Comparison of ENCODE assay signal across 13 cellular contexts in genomic region chr6:140537211-140537610, GRCh38.
DNase-seq lines count a peak whose midpoint lies in the region; ATAC-seq and TF ChIP-seq lines count a peak whose summit lies in the region.
"Had no signal": no experiment of that assay in that cellular context is flagged by ENCODE, and none has a peak within 500 bp of the region (broad histone marks: within the 10 kb centered on the region; RNA-seq: fewer than 3 reads in every experiment).

No MANE protein-coding gene starts in this region.

- H3K36me3 ChIP-seq in SJCRH30 (no peaks in the 10 kb centered on the region), heart right ventricle (no peaks in the 10 kb centered on the region), rectal smooth muscle tissue (ENCODE audit: control insufficient read depth, insufficient read depth, low read length) (no peaks in the 10 kb centered on the region)
- H3K36me3 ChIP-seq in CD8-positive, alpha-beta T cell (ENCODE audit: insufficient read depth, low read length): no peaks in the 10 kb centered on the region

- WGBS in heart right ventricle, 2 donors: 28 to 41% methylated on average over 3 of the region's 3 CpGs

- DNase-seq in Calu3 (no peak), SJCRH30 (peak in 1 of 2 experiments; percentile 4), heart right ventricle (no peak)
- no peak for DNase-seq in CD8-positive, alpha-beta T cell
- DNase-seq: activated B cell treated with CpG ODN at 0.5 μM for 24 hours; CD4-positive, CD25-positive, alpha-beta regulatory T cell; left cardiac atrium; NCI-H1105; stimulated activated naive CD8-positive, alpha-beta T cell treated with anti-CD3 and anti-CD28 coated beads, Interleukin-15, amount 100 ng/mL, for 72 hours had no signal

- BruUV-seq in Calu3 (replicated peaks; lab: Mats Ljungman, UMichigan): no TSS peak

- no peak overlapping the region for H3K4me3 Mint-ChIP-seq in Calu3 (ENCODE audit: low read depth, unreplicated experiment)
- H3K4me3 Mint-ChIP-seq in CD8-positive, alpha-beta T cell: no peak overlapping the region
- H3K4me3 Mint-ChIP-seq: activated B cell treated with CpG ODN at 0.5 μM for 24 hours; CD4-positive, CD25-positive, alpha-beta regulatory T cell; stimulated activated naive CD8-positive, alpha-beta T cell treated with anti-CD3 and anti-CD28 coated beads, Interleukin-15, amount 100 ng/mL, for 72 hours had no signal

- H3K4me1 Mint-ChIP-seq in Calu3 (ENCODE audit: low read depth, unreplicated experiment): peaks cover 12% of the 10 kb centered on the region
- no peaks in the 10 kb centered on the region for H3K4me1 Mint-ChIP-seq in CD8-positive, alpha-beta T cell (ENCODE audit: low read depth)
- H3K4me1 Mint-ChIP-seq: activated B cell treated with CpG ODN at 0.5 μM for 24 hours; CD4-positive, CD25-positive, alpha-beta regulatory T cell; stimulated activated naive CD8-positive, alpha-beta T cell treated with anti-CD3 and anti-CD28 coated beads, Interleukin-15, amount 100 ng/mL, for 72 hours had no signal

- intact Hi-C loops in Calu3 (cut with micrococcal nuclease; ENCODE audit: unreplicated experiment) (loop anchor here (10.0 kb wide), 1 partner anchor 72 kb away; no protein-coding TSS in a partner anchor), heart right ventricle (cut with DNase I) (no loop called here)
- intact Hi-C loops in CD8-positive, alpha-beta T cell (cut with DNase I, micrococcal nuclease): no loop called here

- TF ChIP-seq CTCF in Calu3 (IDR thresholded peaks at IDR 0.05; ENCODE audit: unreplicated experiment) (no peak), heart right ventricle (IDR thresholded peaks at IDR 0.05) (no peak)
- no peak for TF ChIP-seq CTCF in CD8-positive, alpha-beta T cell (IDR thresholded peaks at IDR 0.05)

- H3K27me3 ChIP-seq in SJCRH30: no peaks in the 10 kb centered on the region
- no peaks in the 10 kb centered on the region for H3K27me3 ChIP-seq in heart right ventricle
- no peaks in the 10 kb centered on the region for H3K27me3 ChIP-seq in rectal smooth muscle tissue (ENCODE audit: control insufficient read depth, insufficient read depth, low read length)
- H3K27me3 ChIP-seq in CD8-positive, alpha-beta T cell (ENCODE audit: insufficient read depth, low read length): no peaks in the 10 kb centered on the region

- CTCF ChIA-PET in Calu3 (lab: Charles Lee): interaction anchor here (0.5 kb wide), 1 partner anchor 17 kb away, joined by 5 read pairs; no protein-coding TSS in a partner anchor
- CTCF ChIA-PET in CD8-positive, alpha-beta T cell (lab: Charles Lee): interaction anchor here (0.8 kb wide), 1 partner anchor 1089 kb away, joined by 3 read pairs; no protein-coding TSS in a partner anchor

- H3K27ac ChIP-seq in SJCRH30: peak overlapping the region; percentile 71
- H3K27ac ChIP-seq in heart right ventricle: peak overlapping the region in 9 of 10 donors; percentile 15 to 79 (median 67)
- H3K27ac ChIP-seq in rectal smooth muscle tissue (ENCODE audit: low read depth, low read length): peak overlapping the region; percentile 85
- H3K27ac ChIP-seq in CD8-positive, alpha-beta T cell (ENCODE audit: low read depth, low read length): no peak overlapping the region

- H3K36me3 Mint-ChIP-seq in Calu3 (ENCODE audit: insufficient read depth, unreplicated experiment): no peaks in the 10 kb centered on the region
- H3K36me3 Mint-ChIP-seq in CD8-positive, alpha-beta T cell: no peaks in the 10 kb centered on the region
- H3K36me3 Mint-ChIP-seq: CD4-positive, CD25-positive, alpha-beta regulatory T cell had no signal

- peak overlapping the region; percentile 90 for H3K27ac Mint-ChIP-seq in Calu3 (ENCODE audit: unreplicated experiment)
- H3K27ac Mint-ChIP-seq in CD8-positive, alpha-beta T cell: no peak overlapping the region
- H3K27ac Mint-ChIP-seq: activated B cell treated with CpG ODN at 0.5 μM for 24 hours; CD4-positive, CD25-positive, alpha-beta regulatory T cell; stimulated activated naive CD8-positive, alpha-beta T cell treated with anti-CD3 and anti-CD28 coated beads, Interleukin-15, amount 100 ng/mL, for 72 hours had no signal

- no peaks in the 10 kb centered on the region for H3K9me3 Mint-ChIP-seq in Calu3 (ENCODE audit: low read depth, unreplicated experiment)
- no peaks in the 10 kb centered on the region for H3K9me3 Mint-ChIP-seq in CD8-positive, alpha-beta T cell

- peaks cover 13% of the 10 kb centered on the region for H3K4me1 ChIP-seq in SJCRH30
- peaks cover 3 to 20% (median 13%) of the 10 kb centered on the region in 9 donors for H3K4me1 ChIP-seq in heart right ventricle
- peaks cover 15% of the 10 kb centered on the region for H3K4me1 ChIP-seq in rectal smooth muscle tissue (ENCODE audit: control insufficient read depth, insufficient read depth, low read length)
- H3K4me1 ChIP-seq in CD8-positive, alpha-beta T cell (ENCODE audit: insufficient read depth, low read length): no peaks in the 10 kb centered on the region

- H3K9ac ChIP-seq in rectal smooth muscle tissue (ENCODE audit: low read length): no peak overlapping the region

- H3K27me3 Mint-ChIP-seq in Calu3 (ENCODE audit: unreplicated experiment): no peaks in the 10 kb centered on the region
- no peaks in the 10 kb centered on the region for H3K27me3 Mint-ChIP-seq in CD8-positive, alpha-beta T cell (ENCODE audit: low read depth)
- H3K27me3 Mint-ChIP-seq: activated B cell treated with CpG ODN at 0.5 μM for 24 hours; CD4-positive, CD25-positive, alpha-beta regulatory T cell had no signal

- POLR2A ChIA-PET in CD8-positive, alpha-beta T cell (lab: Charles Lee): no interaction called here

- ATAC-seq in heart right ventricle (peak in 6 of 8 donors; percentile 19 to 85 (median 72)), GM18858 (IDR thresholded peaks at IDR 0.05; ENCODE audit: unreplicated experiment) (no peak), GM18498 (IDR thresholded peaks at IDR 0.05; ENCODE audit: unreplicated experiment) (no peak), HG02759 (IDR thresholded peaks at IDR 0.05; ENCODE audit: unreplicated experiment) (no peak)
- ATAC-seq in CD8-positive, alpha-beta T cell: no peak
- ATAC-seq: stimulated activated naive CD8-positive, alpha-beta T cell treated with anti-CD3 and anti-CD28 coated beads, Interleukin-15, amount 100 ng/mL, for 72 hours had no signal

- H3K4me3 ChIP-seq in SJCRH30: peak overlapping the region; percentile 39
- H3K4me3 ChIP-seq in heart right ventricle: no peak overlapping the region
- H3K4me3 ChIP-seq in rectal smooth muscle tissue (ENCODE audit: low read length): no peak overlapping the region
- H3K4me3 ChIP-seq in CD8-positive, alpha-beta T cell (ENCODE audit: low read depth, low read length): no peak overlapping the region

- H3K9me3 ChIP-seq in SJCRH30 (replicated peaks) (no peaks in the 10 kb centered on the region), heart right ventricle (peaks cover 0 to 39% (median 12%) of the 10 kb centered on the region in 11 donors)
- no peaks in the 10 kb centered on the region for H3K9me3 ChIP-seq in CD8-positive, alpha-beta T cell (ENCODE audit: low read length)

Comparison
In these comparisons a context has a peak if more than half of its experiments do, and no peak if none do; other contexts are left out.
1. ATAC-seq: peak in heart right ventricle (6 of 8); none in GM18858 (single experiment), CD8-positive, alpha-beta T cell (single experiment), GM18498 (single experiment) and HG02759 (single experiment).